In the genomic region with DNA sequence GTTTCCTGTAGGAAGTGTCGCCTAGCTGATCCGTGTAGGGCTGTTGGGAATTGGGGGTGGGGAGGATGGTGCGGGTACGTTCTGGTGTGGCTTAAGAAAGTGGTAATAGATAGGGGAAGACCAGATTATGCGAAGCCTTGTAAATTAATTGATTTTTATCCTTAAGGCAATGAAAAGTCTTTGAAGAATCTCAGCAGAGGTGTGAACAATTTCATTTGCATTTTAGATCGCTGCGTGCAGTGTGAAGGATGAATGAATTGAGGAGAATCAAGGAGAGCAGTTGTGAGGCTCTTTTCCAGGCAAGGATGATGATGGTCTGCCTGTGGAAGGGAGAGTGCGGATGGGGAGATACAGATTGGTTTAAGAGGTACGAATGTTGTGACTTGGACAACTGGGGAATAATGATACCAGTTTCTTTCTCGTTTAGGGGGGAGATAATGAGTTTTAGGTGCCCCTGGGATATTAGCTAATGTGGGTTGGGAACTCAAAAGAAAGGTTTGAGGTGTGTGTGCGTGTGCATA, we compare ENCODE assay signal across 9 cellular contexts. TPM values are rescaled to one million over a fixed set of nuclear protein-coding genes. Genes with fewer than 3 reads are reported as not detected.
DNase-seq lines count a peak whose midpoint lies in the region; ATAC-seq and TF ChIP-seq lines count a peak whose summit lies in the region.
"Had no signal": no experiment of that assay in that cellular context is flagged by ENCODE, and none has a peak within 500 bp of the region (broad histone marks: within the 10 kb centered on the region; RNA-seq: fewer than 3 reads in every experiment).

No MANE protein-coding gene starts in this region.

- no peak overlapping the region for H3K27ac Mint-ChIP-seq in activated naive CD4-positive, alpha-beta T cell treated with anti-CD3 and anti-CD28 coated beads, Interleukin-2, amount 10 ng/mL, durations not matched to agents 7 days and 5 days
- H3K27ac Mint-ChIP-seq: natural killer cell treated with Interleukin-12 subunit alpha and Interleukin-12 subunit beta and Interleukin-15 and Interleukin-18, amount 100 ng/mL, for 72 hours had no signal

- peaks cover 3% of the 10 kb centered on the region for H3K79me1 ChIP-seq in neuronal stem cell (ENCODE audit: low read depth, low read length)

- no peak overlapping the region for H2BK120ac ChIP-seq in neuronal stem cell (ENCODE audit: low read depth, low read length)

- H3K4me3 ChIP-seq in coronary artery (peak overlapping the region; percentile 85), neuronal stem cell (ENCODE audit: low read length in 2 of 2) (peak overlapping the region; percentile 74 to 94)

- CTCF ChIA-PET in activated naive CD4-positive, alpha-beta T cell treated with anti-CD3 and anti-CD28 coated beads, Interleukin-2, amount 10 ng/mL, durations not matched to agents 7 days and 5 days (lab: Charles Lee), result interaction anchor here (0.7 to 1.6 kb wide), 7 partner anchors 14 to 138 kb away, joined by 3 to 4 read pairs (median 3); a partner anchor contains a TSS

- H2AK5ac ChIP-seq in neuronal stem cell (ENCODE audit: low read depth, low read length), result no peak overlapping the region

- H2BK5ac ChIP-seq in neuronal stem cell (ENCODE audit: low read length), result peak overlapping the region; percentile 16

- H3K18ac ChIP-seq in neuronal stem cell (ENCODE audit: low read length), result peak overlapping the region; percentile 91

- H3K36me3 Mint-ChIP-seq in activated naive CD4-positive, alpha-beta T cell treated with anti-CD3 and anti-CD28 coated beads, Interleukin-2, amount 10 ng/mL, durations not matched to agents 7 days and 5 days, result peaks cover 22% of the 10 kb centered on the region
- H3K36me3 Mint-ChIP-seq: natural killer cell treated with Interleukin-12 subunit alpha and Interleukin-12 subunit beta and Interleukin-15 and Interleukin-18, amount 100 ng/mL, for 72 hours had no signal

- H3K4me1 Mint-ChIP-seq in activated naive CD4-positive, alpha-beta T cell treated with anti-CD3 and anti-CD28 coated beads, Interleukin-2, amount 10 ng/mL, durations not matched to agents 7 days and 5 days, result peaks cover 45% of the 10 kb centered on the region

- DNase-seq in EL (peak; percentile 19), coronary artery (ENCODE audit: low spot score) (no peak), neuronal stem cell (ENCODE audit: low spot score) (no peak), kidney tubule cell (ENCODE audit: low spot score) (no peak)
- DNase-seq in activated naive CD4-positive, alpha-beta T cell treated with anti-CD3 and anti-CD28 coated beads, Interleukin-2, amount 10 ng/mL, durations not matched to agents 7 days and 5 days, result no peak
- DNase-seq in stimulated activated CD4-positive, alpha-beta T cell treated with anti-CD3 and anti-CD28 coated beads, Interleukin-2, amount 100 ng/mL, for 24 hours, result no peak

- no peaks in the 10 kb centered on the region for H3K9me3 Mint-ChIP-seq in activated naive CD4-positive, alpha-beta T cell treated with anti-CD3 and anti-CD28 coated beads, Interleukin-2, amount 10 ng/mL, durations not matched to agents 7 days and 5 days
- H3K9me3 Mint-ChIP-seq: natural killer cell treated with Interleukin-12 subunit alpha and Interleukin-12 subunit beta and Interleukin-15 and Interleukin-18, amount 100 ng/mL, for 72 hours had no signal

- no peak overlapping the region for H3K23ac ChIP-seq in neuronal stem cell (ENCODE audit: low read depth, low read length, poor library complexity)

- peak overlapping the region; percentile 77 for H3K27ac ChIP-seq in KOPT-K1 (ENCODE audit: low read depth, low read length, poor library complexity, severe bottlenecking)
- peak overlapping the region; percentile 95 to 98 for H3K27ac ChIP-seq in coronary artery
- peak overlapping the region; percentile 88 for H3K27ac ChIP-seq in neuronal stem cell (replicated peaks; ENCODE audit: low read length)

- no peak for TF ChIP-seq CTCF in coronary artery (IDR thresholded peaks at IDR 0.05)

- WGBS in neuronal stem cell (ENCODE audit: extremely low coverage in 2 of 2, insufficient read length in 2 of 2, insufficient replicate concordance in 1 of 2), 2 donors, result no CpG with 5 or more reads among the region's 11 CpGs

- no peak overlapping the region for H4K91ac ChIP-seq in neuronal stem cell (ENCODE audit: low read depth, low read length, poor library complexity)

- H3K4me2 ChIP-seq in neuronal stem cell (ENCODE audit: insufficient read depth, low read length, poor library complexity, severe bottlenecking), result peak overlapping the region; percentile 60

- H3K4me3 Mint-ChIP-seq in activated naive CD4-positive, alpha-beta T cell treated with anti-CD3 and anti-CD28 coated beads, Interleukin-2, amount 10 ng/mL, durations not matched to agents 7 days and 5 days, result no peak overlapping the region
- H3K4me3 Mint-ChIP-seq: natural killer cell treated with Interleukin-12 subunit alpha and Interleukin-12 subunit beta and Interleukin-15 and Interleukin-18, amount 100 ng/mL, for 72 hours had no signal

- H2AFZ ChIP-seq in neuronal stem cell (ENCODE audit: low read length), result peak overlapping the region; percentile 78

- H2BK12ac ChIP-seq in neuronal stem cell (ENCODE audit: low read length), result no peak overlapping the region

- no peaks in the 10 kb centered on the region for H3K27me3 ChIP-seq in neuronal stem cell (ENCODE audit: control insufficient read depth in 3 of 3, insufficient read depth in 3 of 3, low read depth in 1 of 3, low read length in 3 of 3)

- H3K9me3 ChIP-seq in KOPT-K1 (ENCODE audit: insufficient read depth, low read length, poor library complexity, severe bottlenecking) (no peaks in the 10 kb centered on the region), neuronal stem cell (replicated peaks in 1 of 2; ENCODE audit: control insufficient read depth in 2 of 2, insufficient read depth in 1 of 2, low read depth in 1 of 2, low read length in 2 of 2) (no peaks in the 10 kb centered on the region)

- ATAC-seq in HG02852 (IDR thresholded peaks at IDR 0.05; ENCODE audit: unreplicated experiment), result no peak

- no peak overlapping the region for H2BK15ac ChIP-seq in neuronal stem cell (ENCODE audit: low read length)

- no peak overlapping the region for H3K14ac ChIP-seq in neuronal stem cell (ENCODE audit: low read length)

- peaks cover 3 to 15% of the 10 kb centered on the region in 2 donors for H3K4me1 ChIP-seq in neuronal stem cell (ENCODE audit: control insufficient read depth in 2 of 2, insufficient read depth in 1 of 2, low read depth in 1 of 2, low read length in 2 of 2)

- no peak overlapping the region for H4K8ac ChIP-seq in neuronal stem cell (ENCODE audit: low read depth, low read length)

- H3K27me3 Mint-ChIP-seq in activated naive CD4-positive, alpha-beta T cell treated with anti-CD3 and anti-CD28 coated beads, Interleukin-2, amount 10 ng/mL, durations not matched to agents 7 days and 5 days, result no peaks in the 10 kb centered on the region
- H3K27me3 Mint-ChIP-seq: natural killer cell treated with Interleukin-12 subunit alpha and Interleukin-12 subunit beta and Interleukin-15 and Interleukin-18, amount 100 ng/mL, for 72 hours had no signal

- no peak overlapping the region for H3K4ac ChIP-seq in neuronal stem cell (ENCODE audit: low read length)

- no peak overlapping the region for H3K9ac ChIP-seq in neuronal stem cell (ENCODE audit: low read depth, low read length, poor library complexity)

- H3K36me3 ChIP-seq in KOPT-K1 (ENCODE audit: insufficient read depth, low read length) (peaks cover 35% of the 10 kb centered on the region), neuronal stem cell (replicated peaks in 1 of 2; ENCODE audit: control insufficient read depth in 2 of 2, insufficient read depth in 2 of 2, low read length in 2 of 2) (peaks cover 7 to 23% of the 10 kb centered on the region in 2 donors)

RNA-seq across cellular contexts. Expression of a gene that starts 0.8 kb away (rescaled TPM):
- 25.2 TPM for polyA plus RNA-seq in neuronal stem cell (2013, experiment 1 of 2)
- 24.7 TPM for polyA plus RNA-seq in neuronal stem cell (2013, experiment 2 of 2)

RNA-seq across cellular contexts. Expression of a gene that starts 15.4 kb away (rescaled TPM):
- 37.4 TPM for polyA plus RNA-seq in neuronal stem cell (2013, experiment 1 of 2)
- polyA plus RNA-seq in neuronal stem cell (2013, experiment 2 of 2), result 37.5 TPM

RNA-seq across cellular contexts. Expression of a gene that starts 15.4 kb away (rescaled TPM):
- 313 TPM for polyA plus RNA-seq in neuronal stem cell (2013, experiment 1 of 2)
- polyA plus RNA-seq in neuronal stem cell (2013, experiment 2 of 2), result 332 TPM

RNA-seq across cellular contexts. Expression of a gene that starts 20.5 kb away (rescaled TPM):
- 122 TPM for polyA plus RNA-seq in neuronal stem cell (2013, experiment 1 of 2)
- polyA plus RNA-seq in neuronal stem cell (2013, experiment 2 of 2), result 120 TPM

RNA-seq across cellular contexts. Expression of a gene that starts 26.0 kb away (rescaled TPM):
- polyA plus RNA-seq in neuronal stem cell (2013, experiment 1 of 2), result 42.1 TPM
- 40.4 TPM for polyA plus RNA-seq in neuronal stem cell (2013, experiment 2 of 2)
